In the genomic region with DNA sequence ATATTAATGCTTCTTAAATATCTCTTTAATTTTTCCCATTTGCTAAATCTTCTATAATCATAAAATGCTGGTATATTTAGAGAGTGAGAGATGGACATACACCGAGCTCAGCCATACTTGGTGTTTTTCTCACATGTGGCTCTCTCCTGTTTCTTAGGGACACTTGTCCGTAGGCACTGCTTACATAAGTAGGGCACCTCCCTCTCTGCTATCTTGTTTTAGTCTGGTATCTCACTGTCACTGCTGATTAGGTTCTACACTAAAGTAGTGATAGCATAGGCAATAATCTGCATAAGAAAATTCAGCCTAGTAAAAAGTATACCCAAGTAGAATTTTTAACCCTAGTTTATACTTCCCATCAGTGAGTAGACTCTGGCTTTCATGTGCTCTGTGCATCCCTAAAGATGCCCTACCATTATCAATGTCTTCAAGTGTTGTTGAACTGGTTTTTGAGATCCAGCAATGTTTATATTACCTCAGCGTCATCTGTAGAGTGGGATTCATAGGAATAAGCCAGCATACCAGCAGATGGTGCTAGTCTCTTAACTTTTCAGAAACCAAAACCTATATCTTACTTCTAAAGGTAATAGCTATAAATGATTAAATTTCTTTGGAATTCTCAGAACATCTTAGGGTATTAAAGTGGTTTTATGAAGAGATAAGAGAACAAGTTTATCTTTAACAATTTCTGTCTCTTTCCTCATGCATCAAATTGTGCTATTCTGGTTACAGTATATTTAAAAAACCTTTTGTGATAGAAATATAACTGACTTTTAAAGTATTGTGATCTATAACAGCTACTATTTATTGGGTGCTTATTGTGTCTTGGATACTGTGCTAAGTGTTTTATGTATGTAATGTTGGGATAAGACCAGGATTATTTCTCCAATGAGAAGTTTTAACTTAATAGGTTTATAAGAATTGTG, we compare ENCODE assay signal across 8 cellular contexts. TPM values are rescaled to one million over a fixed set of nuclear protein-coding genes. Genes with fewer than 3 reads are reported as not detected.
A peak's percentile ranks its signal among the peaks of the same experiment; 100 is the strongest.
DNase-seq lines count a peak whose midpoint lies in the region; ATAC-seq and TF ChIP-seq lines count a peak whose summit lies in the region.

No MANE protein-coding gene starts in this region.

- no peak overlapping the region for H2AFZ ChIP-seq in OCI-LY3 (ENCODE audit: low read depth, low read length)

- peaks cover 3% of the 10 kb centered on the region for H3K36me3 ChIP-seq in OCI-LY3 (replicated peaks; ENCODE audit: low read depth, low read length)

- no peak overlapping the region for H3K9ac ChIP-seq in OCI-LY3 (ENCODE audit: low read length)

- H3K27me3 ChIP-seq in OCI-LY3 (ENCODE audit: low read depth, low read length): no peaks in the 10 kb centered on the region

- no peaks in the 10 kb centered on the region for H3K9me3 Mint-ChIP-seq in HFFc6
- peaks cover 1% of the 10 kb centered on the region for H3K9me3 Mint-ChIP-seq in nephron

- no peaks in the 10 kb centered on the region for H3K4me1 ChIP-seq in OCI-LY3 (ENCODE audit: low read length)

- TF ChIP-seq CTCF in HFFc6 (IDR thresholded peaks at IDR 0.05) (peak; percentile 84), OCI-LY3 (IDR thresholded peaks at IDR 0.05; ENCODE audit: low read depth, low read length) (peak; percentile 69), epithelial cell of proximal tubule (conservative IDR thresholded peaks at IDR 0.05; ENCODE audit: low read depth, low read length) (peak; percentile 80), nephron (IDR thresholded peaks at IDR 0.05; ENCODE audit: unreplicated experiment in 3 of 3) (peak; percentile 46 to 61 (median 57))

- peak; percentile 13 for DNase-seq in Daoy (ENCODE audit: low read depth)
- DNase-seq in HFFc6: peak; percentile 44
- no peak for DNase-seq in epithelial cell of proximal tubule (ENCODE audit: low read depth)
- DNase-seq in foreskin melanocyte: no peak
- DNase-seq in NK-92 treated with Interleukin-12 subunit alpha and Interleukin-12 subunit beta, amount 100 ng/mL, for 24 hours (lab: John Stamatoyannopoulos, UW): no peak

- H3K9me3 ChIP-seq in OCI-LY3 (ENCODE audit: insufficient read depth, low read length): no peaks in the 10 kb centered on the region

- H4K20me1 ChIP-seq in OCI-LY3 (ENCODE audit: insufficient read depth, low read length): peaks cover 32% of the 10 kb centered on the region

- peaks cover 9% of the 10 kb centered on the region for H3K4me1 Mint-ChIP-seq in HFFc6 (ENCODE audit: low read depth)
- H3K4me1 Mint-ChIP-seq in nephron: peaks cover 6% of the 10 kb centered on the region

- H3K36me3 Mint-ChIP-seq in HFFc6 (ENCODE audit: low read depth): no peaks in the 10 kb centered on the region
- peaks cover 20% of the 10 kb centered on the region for H3K36me3 Mint-ChIP-seq in nephron (ENCODE audit: low read depth)

- H3K27ac Mint-ChIP-seq in HFFc6 (peak overlapping the region; percentile 2; the same call in 1 of the 2 replicates), nephron (peak overlapping the region in 1 of 3 experiments; percentile 53)

- no peak for ATAC-seq in HG03095 (IDR thresholded peaks at IDR 0.05; ENCODE audit: unreplicated experiment)

- H3K79me2 ChIP-seq in OCI-LY3 (ENCODE audit: low read length): peaks cover 64% of the 10 kb centered on the region

- H3K27ac ChIP-seq in OCI-LY3 (ENCODE audit: low read length): no peak overlapping the region

- H3K4me3 Mint-ChIP-seq in HFFc6: no peak overlapping the region; the same call in 1 of the 2 replicates
- H3K4me3 Mint-ChIP-seq in nephron: no peak overlapping the region

- no peak overlapping the region for H3K4me3 ChIP-seq in OCI-LY3 (ENCODE audit: low read length)
- no peak overlapping the region for H3K4me3 ChIP-seq in epithelial cell of proximal tubule (ENCODE audit: low read depth, low read length)

- H3K27me3 Mint-ChIP-seq in HFFc6 (ENCODE audit: insufficient read depth) (no peaks in the 10 kb centered on the region; the same call in 1 of the 2 replicates), nephron (ENCODE audit: low read depth) (no peaks in the 10 kb centered on the region)

- no peak overlapping the region for H3K4me2 ChIP-seq in OCI-LY3 (ENCODE audit: low read length)

RNA-seq across cellular contexts. Expression of a gene that starts 32.9 kb away (rescaled TPM):
- 12.9 and 13.1 TPM in 2 replicates for total RNA-seq in Daoy (2014; rRNA removed; shearing (Covaris generic))
- total RNA-seq in HFFc6 (2021; fragmentation: NEBNext Ultra II Directional; extraction: Animal tissue kit (Norgen Biotek cat#: 25700)): 10 to 100 TPM; 11.5 to 15.6 (median 14.0) TPM
- total RNA-seq in epithelial cell of proximal tubule: 9.6 and 12.7 TPM in 2 replicates

Comparison
In these comparisons a context has a peak if more than half of its experiments do, and no peak if none do; other contexts are left out.
1. DNase-seq: peak in Daoy (single experiment) and HFFc6 (single experiment); none in epithelial cell of proximal tubule (single experiment), foreskin melanocyte (single experiment) and NK-92 treated with Interleukin-12 subunit alpha and Interleukin-12 subunit beta, amount 100 ng/mL, for 24 hours (single experiment).
2. Peak in every context shown above with its lines, with median percentiles within 50 percentile points of each other: CTCF ChIP-seq.